In the genomic region with DNA sequence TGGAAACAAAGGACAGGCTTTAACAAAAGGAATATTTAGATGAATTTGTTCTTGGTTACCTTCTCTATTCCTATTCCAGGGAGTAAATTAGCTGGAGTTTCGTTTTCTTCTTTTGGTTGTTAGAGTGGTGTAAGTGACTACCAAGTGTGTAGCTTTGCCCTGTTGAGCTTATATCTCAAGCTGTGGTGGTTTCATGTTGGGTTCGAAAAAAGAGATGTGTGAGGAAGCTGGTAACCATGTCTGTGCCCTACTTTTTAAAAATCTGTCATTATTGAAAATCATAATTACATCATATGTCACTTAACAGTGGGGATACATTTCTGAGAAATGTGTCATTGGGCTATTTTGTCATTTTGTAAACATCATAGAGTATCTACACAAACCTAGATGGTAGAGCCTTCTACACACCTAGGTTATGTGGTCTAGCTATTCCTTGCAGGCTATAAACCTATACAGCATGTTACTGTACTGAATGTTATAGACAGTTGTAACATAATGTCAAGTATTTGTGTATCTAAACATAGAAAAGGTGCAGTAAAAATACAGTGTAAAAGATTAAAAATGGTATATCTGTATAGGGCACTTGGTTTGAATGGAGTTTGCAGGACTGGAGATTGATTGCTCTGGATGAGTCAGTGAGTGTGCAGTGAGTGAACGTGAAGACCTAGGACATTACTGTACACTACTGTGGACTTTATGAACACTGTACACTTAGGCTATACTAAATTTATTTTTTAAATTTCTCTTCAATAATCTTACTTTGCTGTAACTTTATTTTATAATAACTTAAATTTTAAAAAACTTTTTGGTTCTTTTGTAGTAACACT, we compare ENCODE assay signal across 23 cellular contexts.
DNase-seq lines count a peak whose midpoint lies in the region; ATAC-seq, FAIRE-seq and TF ChIP-seq lines count a peak whose summit lies in the region.
"Had no signal": no experiment of that assay in that cellular context is flagged by ENCODE, and none has a peak within 500 bp of the region (broad histone marks: within the 10 kb centered on the region; RNA-seq: fewer than 3 reads in every experiment).

No MANE protein-coding gene starts in this region.

- FAIRE-seq in frontal cortex (lab: Jason Lieb, UNC) (peak; percentile 94), urothelium cell line (lab: Jason Lieb, UNC) (peak; percentile 84)

- H3K4me3 Mint-ChIP-seq in activated naive CD4-positive, alpha-beta T cell treated with anti-CD3 and anti-CD28 coated beads, Interleukin-2, amount 10 ng/mL, durations not matched to agents 7 days and 5 days = no peak overlapping the region
- H3K4me3 Mint-ChIP-seq: activated T-helper 1 cell treated with anti-CD3 and anti-CD28 coated beads, Interleukin-12 subunit alpha, Interleukin-12 subunit beta, Interleukin-2, Interleukin-4 antibody, amounts not matched to agents 30 ng/mL and 10 ng/mL and 1 ng/mL, durations not matched to agents 14 hours and 24 hours and 36 hours had no signal

- H3K79me2 ChIP-seq in OCI-LY7 (ENCODE audit: insufficient read depth, low read depth, low read length) = no peaks in the 10 kb centered on the region
- no peaks in the 10 kb centered on the region for H3K79me2 ChIP-seq in mesendoderm (ENCODE audit: control insufficient read depth, insufficient read depth, low read length)

- CTCF ChIA-PET in activated naive CD4-positive, alpha-beta T cell treated with anti-CD3 and anti-CD28 coated beads, Interleukin-2, amount 10 ng/mL, durations not matched to agents 7 days and 5 days (lab: Charles Lee) = interaction anchor here (1.0 kb wide), 1 partner anchor 15 kb away, joined by 3 read pairs; no protein-coding TSS in a partner anchor
- CTCF ChIA-PET in OCI-LY7 (lab: Charles Lee; ENCODE audit: unreplicated experiment) = no interaction called here

- H3K27ac Mint-ChIP-seq in activated naive CD4-positive, alpha-beta T cell treated with anti-CD3 and anti-CD28 coated beads, Interleukin-2, amount 10 ng/mL, durations not matched to agents 7 days and 5 days = peak overlapping the region; percentile 58
- no peak overlapping the region for H3K27ac Mint-ChIP-seq in activated naive CD4-positive, alpha-beta T cell treated with anti-CD3 and anti-CD28 coated beads, Interleukin-2, amount 50 U/mL, for 72 hours
- H3K27ac Mint-ChIP-seq: activated T-helper 1 cell treated with anti-CD3 and anti-CD28 coated beads, Interleukin-12 subunit alpha, Interleukin-12 subunit beta, Interleukin-2, Interleukin-4 antibody, amounts not matched to agents 30 ng/mL and 10 ng/mL and 1 ng/mL, durations not matched to agents 14 hours and 24 hours and 36 hours had no signal

- H3K36me3 Mint-ChIP-seq in activated naive CD4-positive, alpha-beta T cell treated with anti-CD3 and anti-CD28 coated beads, Interleukin-2, amount 10 ng/mL, durations not matched to agents 7 days and 5 days = peaks cover 46% of the 10 kb centered on the region
- peaks cover 15 to 29% of the 10 kb centered on the region in 2 donors for H3K36me3 Mint-ChIP-seq in activated naive CD4-positive, alpha-beta T cell treated with anti-CD3 and anti-CD28 coated beads, Interleukin-2, amount 50 U/mL, for 72 hours

- H3K9ac ChIP-seq in mesendoderm (ENCODE audit: low read length) = no peak overlapping the region
- H3K9ac ChIP-seq: BLaER1 treated with 17β-estradiol and CSF1 and Interleukin-3, amounts not matched to agents 10 nM and 100 nM had no signal

- no peaks in the 10 kb centered on the region for H3K79me1 ChIP-seq in mesendoderm (ENCODE audit: low read length)

- H3K4me3 ChIP-seq in OCI-LY7 (ENCODE audit: low read depth, low read length, poor library complexity, severe bottlenecking) = no peak overlapping the region
- no peak overlapping the region for H3K4me3 ChIP-seq in mesendoderm (ENCODE audit: low read length)
- H3K4me3 ChIP-seq: BLaER1 treated with 17β-estradiol and CSF1 and Interleukin-3, amounts not matched to agents 10 nM and 100 nM; lung; ovary; right atrium auricular region; SJSA1 had no signal

- no peak overlapping the region for H3K4ac ChIP-seq in mesendoderm (ENCODE audit: low read depth, low read length)

- no peaks in the 10 kb centered on the region for H4K20me1 ChIP-seq in OCI-LY7 (ENCODE audit: insufficient read depth, low read length)

- H3K4me1 ChIP-seq in OCI-LY7 (ENCODE audit: insufficient read depth, low read length, poor library complexity, severe bottlenecking) (peaks cover 12% of the 10 kb centered on the region), mesendoderm (ENCODE audit: control insufficient read depth, low read depth, low read length) (no peaks in the 10 kb centered on the region)
- H3K4me1 ChIP-seq: BLaER1 treated with 17β-estradiol and CSF1 and Interleukin-3, amounts not matched to agents 10 nM and 100 nM; right atrium auricular region; SJSA1 had no signal

- H3K9me2 ChIP-seq in OCI-LY7 (ENCODE audit: insufficient read depth, low read length) = no peaks in the 10 kb centered on the region

- no peak for TF ChIP-seq CTCF in OCI-LY7 (conservative IDR thresholded peaks at IDR 0.05; ENCODE audit: low read length)

- H2BK15ac ChIP-seq in mesendoderm (replicated peaks; ENCODE audit: low read depth) = no peak overlapping the region

- H4K8ac ChIP-seq in mesendoderm (ENCODE audit: low read depth, low read length) = no peak overlapping the region

- no peaks in the 10 kb centered on the region for H3K27me3 Mint-ChIP-seq in activated naive CD4-positive, alpha-beta T cell treated with anti-CD3 and anti-CD28 coated beads, Interleukin-2, amount 10 ng/mL, durations not matched to agents 7 days and 5 days

- H3K9me3 ChIP-seq in OCI-LY7 (ENCODE audit: low read length) = no peaks in the 10 kb centered on the region; the same call in 1 of the 2 replicates
- H3K9me3 ChIP-seq: BLaER1 treated with 17β-estradiol and CSF1 and Interleukin-3, amounts not matched to agents 10 nM and 100 nM; ovary; right atrium auricular region; SJSA1 had no signal

- H3K27ac ChIP-seq in OCI-LY7 (ENCODE audit: low read depth, low read length, poor library complexity, severe bottlenecking) = no peak overlapping the region
- H3K27ac ChIP-seq in mesendoderm (ENCODE audit: low read depth, low read length) = no peak overlapping the region
- H3K27ac ChIP-seq: BLaER1 treated with 17β-estradiol and CSF1 and Interleukin-3, amounts not matched to agents 10 nM and 100 nM; ovary; right atrium auricular region; SJSA1; WERI-Rb-1 had no signal

- WGBS in mesendoderm (ENCODE audit: extremely low coverage, insufficient coverage, low lambda C conversion rate) = no CpG with 5 or more reads among the region's 3 CpGs

- H2AFZ ChIP-seq in OCI-LY7 (ENCODE audit: low read length) = no peak overlapping the region

- H3K18ac ChIP-seq in mesendoderm (ENCODE audit: low read length) = no peak overlapping the region

- intact Hi-C loops in OCI-LY7 (cut with micrococcal nuclease; ENCODE audit: unreplicated experiment) = no loop called here

- H3K56ac ChIP-seq in mesendoderm (ENCODE audit: low read length) = no peak overlapping the region

- H2BK5ac ChIP-seq in mesendoderm (ENCODE audit: low read length) = no peak overlapping the region

- H2AK5ac ChIP-seq in mesendoderm (ENCODE audit: low read length) = no peak overlapping the region

- peaks cover 83% of the 10 kb centered on the region for H3K36me3 ChIP-seq in OCI-LY7 (ENCODE audit: insufficient read depth, low read length)
- H3K36me3 ChIP-seq in mesendoderm (ENCODE audit: control insufficient read depth, insufficient read depth, low read length) = peaks cover 1% of the 10 kb centered on the region
- H3K36me3 ChIP-seq: ovary, WERI-Rb-1 had no signal

- H3K4me2 ChIP-seq in OCI-LY7 (ENCODE audit: low read length) (no peak overlapping the region), mesendoderm (ENCODE audit: low read length) (no peak overlapping the region)
- H3K4me2 ChIP-seq: BLaER1 treated with 17β-estradiol and CSF1 and Interleukin-3, amounts not matched to agents 10 nM and 100 nM had no signal

- H4K5ac ChIP-seq in mesendoderm (ENCODE audit: low read length) = no peak overlapping the region

- no peaks in the 10 kb centered on the region for H3K27me3 ChIP-seq in mesendoderm (ENCODE audit: insufficient read depth, low read length, poor library complexity)
- H3K27me3 ChIP-seq: BLaER1 treated with 17β-estradiol and CSF1 and Interleukin-3, amounts not matched to agents 10 nM and 100 nM; ovary; right atrium auricular region; SJSA1 had no signal

- H2BK120ac ChIP-seq in mesendoderm (ENCODE audit: low read depth, low read length) = no peak overlapping the region

- no peak for ATAC-seq in activated naive CD4-positive, alpha-beta T cell treated with anti-CD3 and anti-CD28 coated beads, Interleukin-2, amount 50 U/mL, for 72 hours
- ATAC-seq: Panc1 had no signal

- POLR2A ChIA-PET in OCI-LY7 (lab: Charles Lee) = interaction anchor here (0.5 to 1.5 kb wide), 11 partner anchors 10 to 478 kb away, joined by 3 to 5 read pairs (median 3); a partner anchor contains a TSS

- no peak overlapping the region for H3K23ac ChIP-seq in mesendoderm (ENCODE audit: low read length)

- DNase-seq in activated naive CD4-positive, alpha-beta T cell treated with anti-CD3 and anti-CD28 coated beads, Interleukin-2, amount 10 ng/mL, durations not matched to agents 7 days and 5 days = no peak
- no peak for DNase-seq in activated naive CD4-positive, alpha-beta T cell treated with anti-CD3 and anti-CD28 coated beads, Interleukin-2, amount 50 U/mL, for 72 hours (ENCODE audit: low spot score in 2 of 2)
- DNase-seq in OCI-LY7 (ENCODE audit: low spot score) = no peak
- DNase-seq in frontal cortex (ENCODE audit: low spot score in 2 of 2) = no peak
- DNase-seq in urothelium cell line (ENCODE audit: low spot score) = no peak
- DNase-seq in activated effector memory CD4-positive, alpha-beta T cell treated with Interleukin-2 at 50 U/mL for 16 hours = no peak
- no peak for DNase-seq in NCI-H146 (lab: John Stamatoyannopoulos, UW)
- DNase-seq in mesendoderm = no peak
- DNase-seq: ACHN, cortex of kidney, GF-D8, kidney glomerular epithelial cell, NCI-H2107, NCI-H510A, ovary, trophoblast cell, WERI-Rb-1 had no signal

- BruUV-seq in OCI-LY7 (replicated peaks; lab: Mats Ljungman, UMichigan) = TSS peak; percentile 7

- H3K4me1 Mint-ChIP-seq in activated naive CD4-positive, alpha-beta T cell treated with anti-CD3 and anti-CD28 coated beads, Interleukin-2, amount 10 ng/mL, durations not matched to agents 7 days and 5 days = peaks cover 5% of the 10 kb centered on the region

- H3K9me3 Mint-ChIP-seq in activated naive CD4-positive, alpha-beta T cell treated with anti-CD3 and anti-CD28 coated beads, Interleukin-2, amount 10 ng/mL, durations not matched to agents 7 days and 5 days = no peaks in the 10 kb centered on the region
- H3K9me3 Mint-ChIP-seq in activated naive CD4-positive, alpha-beta T cell treated with anti-CD3 and anti-CD28 coated beads, Interleukin-2, amount 50 U/mL, for 72 hours = no peaks in the 10 kb centered on the region
- H3K9me3 Mint-ChIP-seq: activated T-helper 1 cell treated with anti-CD3 and anti-CD28 coated beads, Interleukin-12 subunit alpha, Interleukin-12 subunit beta, Interleukin-2, Interleukin-4 antibody, amounts not matched to agents 30 ng/mL and 10 ng/mL and 1 ng/mL, durations not matched to agents 14 hours and 24 hours and 36 hours had no signal
